1 cellular context compared by ENCODE assay signal in genomic region chr5:172838151-172838875, GRCh38.
TF ChIP-seq lines count a peak whose summit lies in the region.

No MANE protein-coding gene starts in this region.

TF ChIP-seq in K562, 482 proteins besides CTCF, POLR2A, EP300 and RAD21 (continued from another document):
- no peak for TF ChIP-seq ZNF592 (IDR thresholded peaks at IDR 0.05)
- no peak for TF ChIP-seq SMAD3 (CRISPR knock-in tag; conservative IDR thresholded peaks at IDR 0.05)
- TF ChIP-seq RFX7 (CRISPR knock-in tag; IDR thresholded peaks at IDR 0.05) = no peak
- TF ChIP-seq NFYB (IDR thresholded peaks at IDR 0.05; ENCODE audit: extremely low read depth, insufficient read length) = no peak
- no peak for TF ChIP-seq RBM14 (IDR thresholded peaks at IDR 0.05; ENCODE audit: borderline replicate concordance, insufficient read depth, low read depth, low read length)
- TF ChIP-seq BRF2 (IDR thresholded peaks at IDR 0.05; ENCODE audit: borderline replicate concordance, insufficient read depth, insufficient read length) = no peak
- TF ChIP-seq, protein P1, sequence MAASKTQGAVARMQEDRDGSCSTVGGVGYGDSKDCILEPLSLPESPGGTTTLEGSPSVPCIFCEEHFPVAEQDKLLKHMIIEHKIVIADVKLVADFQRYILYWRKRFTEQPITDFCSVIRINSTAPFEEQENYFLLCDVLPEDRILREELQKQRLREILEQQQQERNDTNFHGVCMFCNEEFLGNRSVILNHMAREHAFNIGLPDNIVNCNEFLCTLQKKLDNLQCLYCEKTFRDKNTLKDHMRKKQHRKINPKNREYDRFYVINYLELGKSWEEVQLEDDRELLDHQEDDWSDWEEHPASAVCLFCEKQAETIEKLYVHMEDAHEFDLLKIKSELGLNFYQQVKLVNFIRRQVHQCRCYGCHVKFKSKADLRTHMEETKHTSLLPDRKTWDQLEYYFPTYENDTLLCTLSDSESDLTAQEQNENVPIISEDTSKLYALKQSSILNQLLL (CRISPR knock-in tag; IDR thresholded peaks at IDR 0.05; ENCODE audit: borderline replicate concordance) = no peak
- TF ChIP-seq MGA (IDR thresholded peaks at IDR 0.05) = no peak
- TF ChIP-seq ZNF165 (CRISPR knock-in tag; IDR thresholded peaks at IDR 0.05; ENCODE audit: borderline replicate concordance) = no peak
- no peak for TF ChIP-seq TFAM (CRISPR knock-in tag; conservative IDR thresholded peaks at IDR 0.05)
